1 cellular context compared by ENCODE assay signal in genomic region chr2:164126960-164127359, GRCh38.
TF ChIP-seq lines count a peak whose summit lies in the region.

No MANE protein-coding gene starts in this region.

TF ChIP-seq in GM23338, 12 proteins besides CTCF, POLR2A, EP300 and RAD21 (continued from another document):
- no peak for TF ChIP-seq ZNF462 (CRISPR knock-in tag; IDR thresholded peaks at IDR 0.05)
- TF ChIP-seq REST (IDR thresholded peaks at IDR 0.05; ENCODE audit: unreplicated experiment) = no peak
- no peak for TF ChIP-seq POLR2AphosphoS5 (IDR thresholded peaks at IDR 0.05; ENCODE audit: low read depth)
